Comparison of ENCODE assay signal across 12 cellular contexts in the genomic region with DNA sequence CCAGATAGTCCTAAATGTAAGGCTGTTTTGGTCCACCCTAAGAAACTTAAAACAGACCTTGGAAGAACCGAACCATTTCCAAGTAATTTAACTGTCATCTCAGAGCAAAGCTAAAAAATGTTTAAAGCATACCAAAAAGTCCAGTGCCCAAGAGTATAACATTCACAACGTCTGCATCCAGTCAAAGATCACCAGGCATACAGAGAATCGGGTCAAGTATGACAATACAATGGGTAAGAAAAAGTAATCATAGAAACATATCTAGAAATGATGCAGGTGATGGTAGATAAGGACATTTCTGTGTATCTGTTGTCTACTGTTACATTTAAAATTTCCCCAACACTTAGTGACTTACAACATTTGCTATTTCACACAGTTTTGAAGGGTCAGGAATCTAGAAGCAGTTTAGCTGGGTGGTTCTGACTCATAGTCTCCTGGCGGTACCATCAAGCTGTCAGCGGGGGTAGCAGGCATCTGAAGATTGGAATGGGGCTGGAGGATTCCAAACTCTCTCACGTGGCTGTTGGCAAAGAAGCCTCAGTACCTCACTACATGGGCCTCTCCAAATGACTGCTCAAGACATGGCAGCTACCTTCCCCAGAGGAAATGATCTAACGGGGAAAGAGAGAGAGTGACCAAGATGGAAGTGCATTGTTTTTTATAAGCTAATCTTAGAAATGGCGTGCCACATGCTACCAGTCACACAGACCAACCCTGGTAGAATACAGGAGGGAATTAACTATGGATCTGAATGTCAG. TPM values are rescaled to one million over a fixed set of nuclear protein-coding genes. Genes with fewer than 3 reads are reported as not detected.
DNase-seq lines count a peak whose midpoint lies in the region; ATAC-seq, FAIRE-seq and TF ChIP-seq lines count a peak whose summit lies in the region.
"Had no signal": no experiment of that assay in that cellular context is flagged by ENCODE, and none has a peak within 500 bp of the region (broad histone marks: within the 10 kb centered on the region; RNA-seq: fewer than 3 reads in every experiment).

No MANE protein-coding gene starts in this region.

- no peaks in the 10 kb centered on the region for H3K79me2 ChIP-seq in ACC112 (ENCODE audit: control insufficient read depth, insufficient read depth, low read length, unreplicated experiment)
- no peaks in the 10 kb centered on the region for H3K79me2 ChIP-seq in mesendoderm (ENCODE audit: control insufficient read depth, insufficient read depth, low read length)

- peak overlapping the region; percentile 76 for H2AFZ ChIP-seq in ACC112 (ENCODE audit: low read length, unreplicated experiment)

- no peak for ATAC-seq in GM21786 (IDR thresholded peaks at IDR 0.05; ENCODE audit: unreplicated experiment)

- no peak overlapping the region for H3K18ac ChIP-seq in mesendoderm (ENCODE audit: low read length)

- H3K9ac ChIP-seq in mesendoderm (ENCODE audit: low read length): no peak overlapping the region

- H4K8ac ChIP-seq in mesendoderm (ENCODE audit: low read depth, low read length): no peak overlapping the region

- no peak overlapping the region for H2BK5ac ChIP-seq in mesendoderm (ENCODE audit: low read length)

- no peak overlapping the region for H2BK120ac ChIP-seq in mesendoderm (ENCODE audit: low read depth, low read length)

- H2AK5ac ChIP-seq in mesendoderm (ENCODE audit: low read length): no peak overlapping the region

- H3K4me3 ChIP-seq in ACC112 (ENCODE audit: low read depth, low read length): peak overlapping the region; percentile 18; the same call in 1 of the 2 replicates
- no peak overlapping the region for H3K4me3 ChIP-seq in choroid plexus epithelial cell (ENCODE audit: low read depth, low read length)
- H3K4me3 ChIP-seq in mesendoderm (ENCODE audit: low read length): no peak overlapping the region

- WGBS in mesendoderm (ENCODE audit: extremely low coverage, insufficient coverage, low lambda C conversion rate): no CpG with 5 or more reads among the region's 8 CpGs

- H2BK15ac ChIP-seq in mesendoderm (replicated peaks; ENCODE audit: low read depth): no peak overlapping the region

- no peak overlapping the region for H3K4me2 ChIP-seq in mesendoderm (ENCODE audit: low read length)

- H3K27ac ChIP-seq in ACC112 (ENCODE audit: low read depth, low read length): peak overlapping the region; percentile 36
- H3K27ac ChIP-seq in mesendoderm (ENCODE audit: low read depth, low read length): no peak overlapping the region
- no peak overlapping the region for H3K27ac ChIP-seq in substantia nigra (ENCODE audit: low read depth, low read length, poor library complexity, severe bottlenecking)

- no peak overlapping the region for H3K23ac ChIP-seq in mesendoderm (ENCODE audit: low read length)

- no peak overlapping the region for H4K5ac ChIP-seq in mesendoderm (ENCODE audit: low read length)

- no peaks in the 10 kb centered on the region for H3K79me1 ChIP-seq in mesendoderm (ENCODE audit: low read length)

- H3K36me3 ChIP-seq in ACC112 (ENCODE audit: insufficient read depth, low read length) (no peaks in the 10 kb centered on the region), mesendoderm (ENCODE audit: control insufficient read depth, insufficient read depth, low read length) (no peaks in the 10 kb centered on the region)

- FAIRE-seq in HTR-8/SVneo (lab: Jason Lieb, UNC): peak; percentile 78

- no peak overlapping the region for H3K56ac ChIP-seq in mesendoderm (ENCODE audit: low read length)

- TF ChIP-seq CTCF in choroid plexus epithelial cell (conservative IDR thresholded peaks at IDR 0.05; ENCODE audit: low read depth, low read length): no peak

- H3K4ac ChIP-seq in mesendoderm (ENCODE audit: low read depth, low read length): no peak overlapping the region

- DNase-seq in HTR-8/SVneo (ENCODE audit: insufficient read length, low spot score): peak; percentile 47
- peak; percentile 97 for DNase-seq in choroid plexus epithelial cell (ENCODE audit: low read depth)
- DNase-seq in mesendoderm: peak; percentile 82
- no peak for DNase-seq in LoVo (ENCODE audit: low spot score)
- DNase-seq in RPMI8226: no peak
- no peak for DNase-seq in substantia nigra (lab: John Stamatoyannopoulos, UW)
- DNase-seq: activated T-cell treated with anti-CD3 and anti-CD28 coated beads for 4 hours; NCI-H1694; stimulated activated CD4-positive, alpha-beta T cell treated with anti-CD3 and anti-CD28 coated beads, Interleukin-4, amount 100 ng/mL, for 1 hour; T1000 had no signal

- H3K27me3 ChIP-seq in ACC112 (ENCODE audit: insufficient read depth, low read length) (no peaks in the 10 kb centered on the region), mesendoderm (ENCODE audit: insufficient read depth, low read length, poor library complexity) (no peaks in the 10 kb centered on the region)

- H3K4me1 ChIP-seq in ACC112 (ENCODE audit: control insufficient read depth, insufficient read depth, low read length, unreplicated experiment) (peaks cover 16% of the 10 kb centered on the region), mesendoderm (ENCODE audit: control insufficient read depth, low read depth, low read length) (no peaks in the 10 kb centered on the region)

RNA-seq across cellular contexts. Expression of a gene that starts 36.6 kb away (rescaled TPM):
- polyA plus RNA-seq in mesendoderm (2013, experiment 1 of 2): 6.7 TPM
- polyA plus RNA-seq in mesendoderm (2013, experiment 2 of 2): 7.0 TPM

Comparison
In these comparisons a context has a peak if more than half of its experiments do, and no peak if none do; other contexts are left out.
1. DNase-seq: peak in HTR-8/SVneo (single experiment), choroid plexus epithelial cell (single experiment) and mesendoderm (single experiment); none in LoVo (single experiment), RPMI8226 (single experiment) and substantia nigra (0 of 49).